In genomic region chr9:11946521-11946920, GRCh38 we compare ENCODE assay signal across 15 cellular contexts.
DNase-seq lines count a peak whose midpoint lies in the region; ATAC-seq and TF ChIP-seq lines count a peak whose summit lies in the region.
"Had no signal": no experiment of that assay in that cellular context is flagged by ENCODE, and none has a peak within 500 bp of the region (broad histone marks: within the 10 kb centered on the region; RNA-seq: fewer than 3 reads in every experiment).

No MANE protein-coding gene starts in this region.

- H3K9me3 Mint-ChIP-seq in chondrocyte (ENCODE audit: low read depth) (peaks cover 35% of the 10 kb centered on the region), natural killer cell (peaks cover 10 to 18% of the 10 kb centered on the region in 2 donors)
- H3K9me3 Mint-ChIP-seq in activated naive CD8-positive, alpha-beta T cell treated with anti-CD3 and anti-CD28 coated beads, Interleukin-2, amount 50 U/mL, for 24 hours, result peaks cover 39% of the 10 kb centered on the region

- DNase-seq in RKO (ENCODE audit: low spot score) (peak; percentile 37), chondrocyte (ENCODE audit: low spot score) (no peak), fibroblast of the conjunctiva (ENCODE audit: low read depth) (peak; percentile 61), natural killer cell (no peak)
- DNase-seq in activated naive CD8-positive, alpha-beta T cell treated with anti-CD3 and anti-CD28 coated beads, Interleukin-2, amount 50 U/mL, for 24 hours, result no peak
- no peak for DNase-seq in activated naive CD4-positive, alpha-beta T cell treated with Interleukin-2 at 50 U/mL for 16 hours
- DNase-seq: DMS 273 treated with DMSO at 0.1 percent for 48 hours, H7, IMR-90, Kasumi-1, NCI-H187 treated with DMSO at 0.1 percent for 48 hours, NCI-H446 treated with DMSO at 0.1 percent for 48 hours, NCI-H774, SHP77 had no signal

- TF ChIP-seq CTCF in chondrocyte (IDR thresholded peaks at IDR 0.05), result no peak
- TF ChIP-seq CTCF in natural killer cell (IDR thresholded peaks at IDR 0.05), result no peak

- ATAC-seq in HG03565 (IDR thresholded peaks at IDR 0.05; ENCODE audit: unreplicated experiment) (no peak), natural killer cell (no peak)
- no peak for ATAC-seq in activated naive CD8-positive, alpha-beta T cell treated with anti-CD3 and anti-CD28 coated beads, Interleukin-2, amount 50 U/mL, for 24 hours

- H3K27me3 Mint-ChIP-seq in chondrocyte (ENCODE audit: low read depth), result no peaks in the 10 kb centered on the region
- no peaks in the 10 kb centered on the region for H3K27me3 Mint-ChIP-seq in natural killer cell (ENCODE audit: low read depth in 2 of 2)
- no peaks in the 10 kb centered on the region for H3K27me3 Mint-ChIP-seq in activated naive CD8-positive, alpha-beta T cell treated with anti-CD3 and anti-CD28 coated beads, Interleukin-2, amount 50 U/mL, for 24 hours

- intact Hi-C loops in natural killer cell (cut with micrococcal nuclease), result no loop called here

- H3K4me1 Mint-ChIP-seq in chondrocyte (ENCODE audit: low read depth), result peaks cover 9% of the 10 kb centered on the region
- H3K4me1 Mint-ChIP-seq in natural killer cell, result no peaks in the 10 kb centered on the region
- H3K4me1 Mint-ChIP-seq in activated naive CD8-positive, alpha-beta T cell treated with anti-CD3 and anti-CD28 coated beads, Interleukin-2, amount 50 U/mL, for 24 hours, result no peaks in the 10 kb centered on the region

- H3K4me3 Mint-ChIP-seq in chondrocyte (ENCODE audit: unreplicated experiment) (no peak overlapping the region), natural killer cell (no peak overlapping the region)
- no peak overlapping the region for H3K4me3 Mint-ChIP-seq in activated naive CD8-positive, alpha-beta T cell treated with anti-CD3 and anti-CD28 coated beads, Interleukin-2, amount 50 U/mL, for 24 hours

- peaks cover 4% of the 10 kb centered on the region for H3K36me3 Mint-ChIP-seq in chondrocyte (ENCODE audit: low read depth)
- peaks cover 6% of the 10 kb centered on the region for H3K36me3 Mint-ChIP-seq in natural killer cell
- H3K36me3 Mint-ChIP-seq in activated naive CD8-positive, alpha-beta T cell treated with anti-CD3 and anti-CD28 coated beads, Interleukin-2, amount 50 U/mL, for 24 hours (ENCODE audit: low read depth), result no peaks in the 10 kb centered on the region

- H3K27ac Mint-ChIP-seq in chondrocyte (ENCODE audit: unreplicated experiment), result peak overlapping the region; percentile 39
- no peak overlapping the region for H3K27ac Mint-ChIP-seq in natural killer cell
- no peak overlapping the region for H3K27ac Mint-ChIP-seq in activated naive CD8-positive, alpha-beta T cell treated with anti-CD3 and anti-CD28 coated beads, Interleukin-2, amount 50 U/mL, for 24 hours

Comparison
In these comparisons a context has a peak if more than half of its experiments do, and no peak if none do; other contexts are left out.
1. DNase-seq: peak in RKO (single experiment) and fibroblast of the conjunctiva (single experiment); none in chondrocyte (single experiment), natural killer cell (single experiment), activated naive CD8-positive, alpha-beta T cell treated with anti-CD3 and anti-CD28 coated beads, Interleukin-2, amount 50 U/mL, for 24 hours (single experiment) and activated naive CD4-positive, alpha-beta T cell treated with Interleukin-2 at 50 U/mL for 16 hours (single experiment).